Comparison of ENCODE assay signal across 25 cellular contexts in the genomic region with DNA sequence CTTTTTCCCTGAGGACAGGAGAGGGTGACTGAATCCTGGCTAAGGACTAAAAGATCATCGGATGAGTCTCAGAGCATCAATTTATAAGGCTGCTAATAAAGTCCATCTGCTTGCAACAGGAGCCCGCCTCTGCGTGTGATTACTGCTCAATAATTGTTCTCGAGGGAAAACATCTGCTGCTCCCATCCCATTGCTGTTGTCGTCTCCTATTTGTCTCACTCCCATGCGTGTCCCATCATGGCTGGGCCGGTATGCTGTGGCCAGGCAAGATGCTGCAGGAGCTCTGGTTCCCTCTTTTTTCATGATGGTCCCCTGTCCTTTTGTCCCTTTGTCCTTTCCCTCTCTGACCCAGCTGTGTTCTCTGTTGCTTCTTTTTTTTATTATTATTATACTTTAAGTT.
DNase-seq lines count a peak whose midpoint lies in the region; ATAC-seq and TF ChIP-seq lines count a peak whose summit lies in the region.
"Had no signal": no experiment of that assay in that cellular context is flagged by ENCODE, and none has a peak within 500 bp of the region (broad histone marks: within the 10 kb centered on the region; RNA-seq: fewer than 3 reads in every experiment).

No MANE protein-coding gene starts in this region.

- no peak for ATAC-seq in HG03378 (IDR thresholded peaks at IDR 0.05; ENCODE audit: unreplicated experiment)
- ATAC-seq: T-cell had no signal

- peak overlapping the region; percentile 16; the same call in 1 of the 2 replicates for H3K4me2 ChIP-seq in BLaER1

- no peaks in the 10 kb centered on the region for H4K20me1 ChIP-seq in BLaER1

- H3K27ac ChIP-seq in BLaER1 (no peak overlapping the region), WERI-Rb-1 (peak overlapping the region; percentile 92; the same call in 1 of the 2 replicates), ascending aorta (no peak overlapping the region), left ventricle myocardium inferior (replicated peaks) (no peak overlapping the region)

- DNase-seq in NCI-H1694 treated with DMSO at 0.1 percent for 48 hours (lab: John Stamatoyannopoulos, UW) (peak; percentile 75), NCI-H69 (lab: John Stamatoyannopoulos, UW) (peak; percentile 83), WERI-Rb-1 (peak; percentile 44), ascending aorta (ENCODE audit: low spot score in 2 of 2) (no peak), KG1 (lab: John Stamatoyannopoulos, UW) (no peak), left ventricle myocardium inferior (no peak)
- DNase-seq: 8988T; ACHN; BE2C; CD4-positive, CD25-positive, alpha-beta regulatory T cell; DMS79 treated with DMSO at 0.1 percent for 48 hours; GF-D8; GOT3; HFFc6; IMR-90; NCI-H1048; NCI-H1436; NCI-H1930; NCI-H2227 treated with DMSO at 0.1 percent for 48 hours; Right ventricle myocardium superior; RPMI8226; T-cell had no signal

- H3K27me3 ChIP-seq in BLaER1 (no peaks in the 10 kb centered on the region), WERI-Rb-1 (ENCODE audit: insufficient read depth, low read depth, severe bottlenecking) (no peaks in the 10 kb centered on the region), ascending aorta (no peaks in the 10 kb centered on the region), left ventricle myocardium inferior (ENCODE audit: low read depth) (peaks cover 3% of the 10 kb centered on the region)

- H3K9ac ChIP-seq in BLaER1 = no peak overlapping the region

- TF ChIP-seq CTCF in WERI-Rb-1 (IDR thresholded peaks at IDR 0.05; ENCODE audit: low read depth, low read length) = no peak
- TF ChIP-seq CTCF in ascending aorta (IDR thresholded peaks at IDR 0.05) = no peak
- TF ChIP-seq CTCF in left ventricle myocardium inferior (IDR thresholded peaks at IDR 0.05; ENCODE audit: borderline replicate concordance) = no peak

- H3K9me3 ChIP-seq in BLaER1 (no peaks in the 10 kb centered on the region), WERI-Rb-1 (ENCODE audit: severe bottlenecking) (no peaks in the 10 kb centered on the region), ascending aorta (no peaks in the 10 kb centered on the region), left ventricle myocardium inferior (replicated peaks) (no peaks in the 10 kb centered on the region)
- H3K9me3 ChIP-seq: BE2C, HAP-1 had no signal

- no peaks in the 10 kb centered on the region for H3K36me3 ChIP-seq in BLaER1
- H3K36me3 ChIP-seq in WERI-Rb-1 = no peaks in the 10 kb centered on the region
- H3K36me3 ChIP-seq in ascending aorta = no peaks in the 10 kb centered on the region
- no peaks in the 10 kb centered on the region for H3K36me3 ChIP-seq in left ventricle myocardium inferior
- H3K36me3 ChIP-seq: BE2C, HAP-1 had no signal

- no peak overlapping the region for H3K4me3 ChIP-seq in BLaER1
- no peak overlapping the region for H3K4me3 ChIP-seq in WERI-Rb-1 (ENCODE audit: low read depth, low read length)
- no peak overlapping the region for H3K4me3 ChIP-seq in ascending aorta
- H3K4me3 ChIP-seq in left ventricle myocardium inferior = no peak overlapping the region
- H3K4me3 ChIP-seq: HAP-1 had no signal

- intact Hi-C loops in ascending aorta (cut with DNase I) = no loop called here
- intact Hi-C loops in left ventricle myocardium inferior (cut with micrococcal nuclease) = no loop called here

- H3K4me1 ChIP-seq in BLaER1 (peaks cover 15% of the 10 kb centered on the region; the same call in 1 of the 2 replicates), ascending aorta (no peaks in the 10 kb centered on the region), left ventricle myocardium inferior (no peaks in the 10 kb centered on the region)
- H3K4me1 ChIP-seq: BE2C, HAP-1 had no signal

Comparison
In these comparisons a context has a peak if more than half of its experiments do, and no peak if none do; other contexts are left out.
1. DNase-seq: peak in NCI-H1694 treated with DMSO at 0.1 percent for 48 hours (single experiment), NCI-H69 (single experiment) and WERI-Rb-1 (single experiment); none in ascending aorta (0 of 2), KG1 (single experiment) and left ventricle myocardium inferior (single experiment).